In the genomic region with DNA sequence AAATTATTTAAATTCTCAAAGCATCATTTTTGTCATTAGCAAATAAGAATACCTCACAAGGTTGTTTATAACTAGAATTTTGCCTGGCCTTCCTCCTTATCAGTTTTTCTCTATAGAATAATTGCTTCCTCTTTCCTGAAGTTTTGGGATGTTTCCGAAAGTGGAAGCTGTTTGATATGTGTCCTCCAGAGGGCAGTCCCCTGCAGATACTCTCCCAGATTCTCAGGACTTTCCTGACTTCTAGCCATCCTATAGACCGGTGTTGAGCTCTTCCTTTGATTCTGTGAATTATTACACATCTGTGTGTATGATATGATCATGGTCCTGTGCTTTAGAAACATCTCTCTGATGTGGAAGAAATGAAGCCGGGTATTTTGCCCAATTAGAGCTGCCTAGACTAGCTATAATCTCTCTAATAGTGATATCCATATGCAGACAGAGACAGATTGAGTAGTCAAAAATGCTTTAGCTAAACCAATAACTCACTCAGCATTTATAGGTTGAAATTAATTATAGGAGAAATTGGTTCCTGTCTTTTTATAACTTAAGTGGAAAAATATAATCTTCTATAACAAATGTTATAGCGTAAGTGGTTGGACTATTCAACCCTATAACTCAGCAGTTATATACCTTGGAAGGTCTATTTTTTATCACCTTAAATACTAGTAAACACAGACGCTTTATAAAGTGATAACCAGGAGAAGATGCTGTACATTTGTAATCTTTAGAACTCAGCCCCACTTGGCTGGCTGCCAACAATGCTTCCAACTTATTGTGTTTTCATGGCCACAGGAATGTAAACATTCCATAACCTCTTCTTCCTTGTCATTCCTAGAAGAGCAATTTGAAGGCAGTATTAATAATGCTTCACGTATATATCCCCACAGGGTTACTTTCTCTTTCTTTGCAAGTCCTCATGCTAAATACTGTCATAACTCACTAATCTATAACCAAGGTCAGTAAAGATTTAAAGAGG, we compare ENCODE assay signal across 8 cellular contexts.
A peak's percentile ranks its signal among the peaks of the same experiment; 100 is the strongest.
DNase-seq lines count a peak whose midpoint lies in the region; ATAC-seq and TF ChIP-seq lines count a peak whose summit lies in the region.

No MANE protein-coding gene starts in this region.

- TF ChIP-seq CTCF in C4-2B (conservative IDR thresholded peaks at IDR 0.05) (peak; percentile 96), WTC11 (IDR thresholded peaks at IDR 0.05) (peak; percentile 30; the same call in 1 of the 2 replicates)

- no peaks in the 10 kb centered on the region for H3K9me2 ChIP-seq in Karpas-422 (replicated peaks; ENCODE audit: insufficient read depth, low read length)

- no peaks in the 10 kb centered on the region for H3K79me2 ChIP-seq in Karpas-422 (ENCODE audit: low read length)

- DNase-seq in LHCN-M2 (ENCODE audit: low read depth) (peak; percentile 48), WTC11 (ENCODE audit: low spot score) (no peak), left colon (peak; percentile 20 to 30), NCI-H2107 treated with DMSO at 0.1 percent for 48 hours (lab: John Stamatoyannopoulos, UW; ENCODE audit: unreplicated experiment) (no peak), Karpas-422 (no peak), T-helper 9 cell (no peak)
- no peak for DNase-seq in stimulated activated CD4-positive, alpha-beta T cell treated with anti-CD3 and anti-CD28 coated beads, Interleukin-4, amount 100 ng/mL, for 24 hours

- H3K4me1 ChIP-seq in Karpas-422 (ENCODE audit: low read length): no peaks in the 10 kb centered on the region

- no peak overlapping the region for H3K9ac ChIP-seq in Karpas-422 (ENCODE audit: low read length)

- no peaks in the 10 kb centered on the region for H3K9me3 ChIP-seq in Karpas-422 (ENCODE audit: low read length)

- 0 out of 2 replicates have a peak, but pooled peaks cover 3% of the 10 kb centered on the region for H3K4me1 Mint-ChIP-seq in WTC11

- peaks cover 1% of the 10 kb centered on the region for H3K9me3 Mint-ChIP-seq in WTC11

- H4K20me1 ChIP-seq in Karpas-422 (ENCODE audit: insufficient read depth, low read depth, low read length): no peaks in the 10 kb centered on the region

- intact Hi-C loops in left colon (cut with DNase I, micrococcal nuclease): no loop called here

- no peak overlapping the region for H3K4me2 ChIP-seq in Karpas-422 (ENCODE audit: low read depth, low read length, poor library complexity, severe bottlenecking)

- H3K27ac Mint-ChIP-seq in WTC11: no peak overlapping the region

- CTCF ChIA-PET in WTC11 (lab: Charles Lee): interaction anchor here (0.5 to 2.6 kb wide), 43 partner anchors 9 to 368 kb away, joined by 3 to 32 read pairs (median 4); no protein-coding TSS in a partner anchor

- POLR2A ChIA-PET in WTC11 (lab: Charles Lee): interaction anchor here (1.1 kb wide), 1 partner anchor 20 kb away, joined by 3 read pairs; no protein-coding TSS in a partner anchor

- H3K4me3 ChIP-seq in Karpas-422 (ENCODE audit: low read length): no peak overlapping the region

- H3K27ac ChIP-seq in C4-2B (no peak overlapping the region), Karpas-422 (ENCODE audit: low read length) (no peak overlapping the region)

- no peak overlapping the region for H3K4me3 Mint-ChIP-seq in WTC11

- H3K27me3 Mint-ChIP-seq in WTC11 (ENCODE audit: low read depth): no peaks in the 10 kb centered on the region

- no peak overlapping the region for H2AFZ ChIP-seq in Karpas-422 (ENCODE audit: low read length)

- no peaks in the 10 kb centered on the region for H3K36me3 ChIP-seq in Karpas-422 (ENCODE audit: insufficient read depth, low read length)

- no peaks in the 10 kb centered on the region for H3K27me3 ChIP-seq in Karpas-422 (ENCODE audit: low read length)

- ATAC-seq in WTC11: peak; percentile 86
- ATAC-seq in left colon: peak; percentile 86

- no peaks in the 10 kb centered on the region for H3K36me3 Mint-ChIP-seq in WTC11

TF ChIP-seq in WTC11, 78 proteins besides CTCF, POLR2A, EP300 and RAD21 (continues in another document):
- TF ChIP-seq SMAD4 (CRISPR knock-in tag; IDR thresholded peaks at IDR 0.05) (no peak), E2F1 (CRISPR knock-in tag; IDR thresholded peaks at IDR 0.05) (no peak), NFE2L1 (CRISPR knock-in tag; IDR thresholded peaks at IDR 0.05) (no peak), ZNF532 (CRISPR knock-in tag; IDR thresholded peaks at IDR 0.05; ENCODE audit: borderline replicate concordance) (no peak), KAT7 (CRISPR knock-in tag; IDR thresholded peaks at IDR 0.05; ENCODE audit: borderline replicate concordance) (no peak), GRHL2 (CRISPR knock-in tag; IDR thresholded peaks at IDR 0.05; ENCODE audit: insufficient replicate concordance, severe bottlenecking) (no peak), CREB1 (CRISPR knock-in tag; IDR thresholded peaks at IDR 0.05) (no peak), TP53 (CRISPR knock-in tag; IDR thresholded peaks at IDR 0.05) (no peak), ZNF423 (CRISPR knock-in tag; IDR thresholded peaks at IDR 0.05) (no peak), ETV6 (CRISPR knock-in tag; IDR thresholded peaks at IDR 0.05) (no peak)
- TF ChIP-seq, protein P1, sequence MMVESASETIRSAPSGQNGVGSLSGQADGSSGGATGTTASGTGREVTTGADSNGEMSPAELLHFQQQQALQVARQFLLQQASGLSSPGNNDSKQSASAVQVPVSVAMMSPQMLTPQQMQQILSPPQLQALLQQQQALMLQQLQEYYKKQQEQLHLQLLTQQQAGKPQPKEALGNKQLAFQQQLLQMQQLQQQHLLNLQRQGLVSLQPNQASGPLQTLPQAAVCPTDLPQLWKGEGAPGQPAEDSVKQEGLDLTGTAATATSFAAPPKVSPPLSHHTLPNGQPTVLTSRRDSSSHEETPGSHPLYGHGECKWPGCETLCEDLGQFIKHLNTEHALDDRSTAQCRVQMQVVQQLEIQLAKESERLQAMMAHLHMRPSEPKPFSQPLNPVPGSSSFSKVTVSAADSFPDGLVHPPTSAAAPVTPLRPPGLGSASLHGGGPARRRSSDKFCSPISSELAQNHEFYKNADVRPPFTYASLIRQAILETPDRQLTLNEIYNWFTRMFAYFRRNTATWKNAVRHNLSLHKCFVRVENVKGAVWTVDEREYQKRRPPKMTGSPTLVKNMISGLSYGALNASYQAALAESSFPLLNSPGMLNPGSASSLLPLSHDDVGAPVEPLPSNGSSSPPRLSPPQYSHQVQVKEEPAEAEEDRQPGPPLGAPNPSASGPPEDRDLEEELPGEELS (CRISPR knock-in tag; IDR thresholded peaks at IDR 0.05): no peak
- TF ChIP-seq, protein P2, sequence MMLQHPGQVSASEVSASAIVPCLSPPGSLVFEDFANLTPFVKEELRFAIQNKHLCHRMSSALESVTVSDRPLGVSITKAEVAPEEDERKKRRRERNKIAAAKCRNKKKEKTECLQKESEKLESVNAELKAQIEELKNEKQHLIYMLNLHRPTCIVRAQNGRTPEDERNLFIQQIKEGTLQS (CRISPR knock-in tag; conservative IDR thresholded peaks at IDR 0.05): no peak
- TF ChIP-seq, protein P3, sequence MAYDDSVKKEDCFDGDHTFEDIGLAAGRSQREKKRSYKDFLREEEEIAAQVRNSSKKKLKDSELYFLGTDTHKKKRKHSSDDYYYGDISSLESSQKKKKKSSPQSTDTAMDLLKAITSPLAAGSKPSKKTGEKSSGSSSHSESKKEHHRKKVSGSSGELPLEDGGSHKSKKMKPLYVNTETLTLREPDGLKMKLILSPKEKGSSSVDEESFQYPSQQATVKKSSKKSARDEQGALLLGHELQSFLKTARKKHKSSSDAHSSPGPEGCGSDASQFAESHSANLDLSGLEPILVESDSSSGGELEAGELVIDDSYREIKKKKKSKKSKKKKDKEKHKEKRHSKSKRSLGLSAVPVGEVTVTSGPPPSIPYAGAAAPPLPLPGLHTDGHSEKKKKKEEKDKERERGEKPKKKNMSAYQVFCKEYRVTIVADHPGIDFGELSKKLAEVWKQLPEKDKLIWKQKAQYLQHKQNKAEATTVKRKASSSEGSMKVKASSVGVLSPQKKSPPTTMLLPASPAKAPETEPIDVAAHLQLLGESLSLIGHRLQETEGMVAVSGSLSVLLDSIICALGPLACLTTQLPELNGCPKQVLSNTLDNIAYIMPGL (CRISPR knock-in tag; IDR thresholded peaks at IDR 0.05): no peak

Comparison
In these comparisons a context has a peak if more than half of its experiments do, and no peak if none do; other contexts are left out.
1. DNase-seq: peak in LHCN-M2 (single experiment) and left colon (2 of 2); none in WTC11 (single experiment), NCI-H2107 treated with DMSO at 0.1 percent for 48 hours (single experiment), stimulated activated CD4-positive, alpha-beta T cell treated with anti-CD3 and anti-CD28 coated beads, Interleukin-4, amount 100 ng/mL, for 24 hours (single experiment), Karpas-422 (single experiment) and T-helper 9 cell (single experiment).